In the genomic region with DNA sequence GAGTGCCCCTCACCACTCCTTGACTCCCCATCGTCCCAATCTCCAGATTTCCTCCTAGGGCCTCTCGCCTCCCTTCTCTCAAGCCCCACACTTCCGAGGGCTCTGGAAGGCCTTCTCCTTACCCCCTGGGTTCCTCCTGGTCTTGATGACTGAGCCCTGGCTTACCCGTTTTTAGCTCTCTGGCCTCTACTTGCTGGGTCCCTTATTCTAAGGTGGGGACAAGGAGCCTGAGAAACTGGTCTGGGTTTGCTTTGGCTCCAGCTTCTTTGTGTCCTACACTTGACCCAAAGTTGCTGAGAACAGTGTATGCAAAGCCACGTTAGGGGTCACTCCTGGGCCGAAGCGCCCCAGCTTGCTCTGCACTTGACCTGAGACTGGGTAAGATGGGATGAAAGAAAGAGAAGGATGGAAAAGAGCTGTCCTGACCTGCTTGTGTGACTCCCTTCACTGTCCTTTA, we compare ENCODE assay signal across 8 cellular contexts. TPM values are rescaled to one million over a fixed set of nuclear protein-coding genes. Genes with fewer than 3 reads are reported as not detected.
A peak's percentile ranks its signal among the peaks of the same experiment; 100 is the strongest.
DNase-seq lines count a peak whose midpoint lies in the region; ATAC-seq, FAIRE-seq and TF ChIP-seq lines count a peak whose summit lies in the region.

No MANE protein-coding gene starts in this region.

- H3K36me3 Mint-ChIP-seq in CD4-positive, CD25-positive, alpha-beta regulatory T cell: peaks cover 10% of the 10 kb centered on the region

- intact Hi-C loops in kidney (cut with DNase I): no loop called here

- H3K9me3 ChIP-seq in CD4-positive, CD25-positive, alpha-beta regulatory T cell (ENCODE audit: control insufficient read depth in 2 of 2, low read length in 2 of 2): no peaks in the 10 kb centered on the region
- H3K9me3 ChIP-seq in kidney (ENCODE audit: control insufficient read depth in 1 of 2, low read length in 2 of 2): no peaks in the 10 kb centered on the region

- H3K9me3 Mint-ChIP-seq in CD4-positive, CD25-positive, alpha-beta regulatory T cell: no peaks in the 10 kb centered on the region

- no peaks in the 10 kb centered on the region for H3K27me3 Mint-ChIP-seq in CD4-positive, CD25-positive, alpha-beta regulatory T cell

- H3K4me1 Mint-ChIP-seq in CD4-positive, CD25-positive, alpha-beta regulatory T cell: peaks cover 28 to 55% (median 43%) of the 10 kb centered on the region in 4 donors

- H3K4me1 ChIP-seq in CD4-positive, CD25-positive, alpha-beta regulatory T cell (ENCODE audit: control insufficient read depth, insufficient read depth, low read length, poor library complexity, severe bottlenecking): peaks cover 28% of the 10 kb centered on the region
- H3K4me1 ChIP-seq in kidney (ENCODE audit: control insufficient read depth in 1 of 2, insufficient read depth in 1 of 2, low read depth in 1 of 2, low read length in 2 of 2): peaks cover 0 to 9% of the 10 kb centered on the region in 2 donors

- H3K4me3 Mint-ChIP-seq in CD4-positive, CD25-positive, alpha-beta regulatory T cell: peak overlapping the region; percentile 95 to 100 (median 98)

- H3K27ac Mint-ChIP-seq in CD4-positive, CD25-positive, alpha-beta regulatory T cell: peak overlapping the region; percentile 98 to 99 (median 98)

- no peak for FAIRE-seq in kidney (lab: Jason Lieb, UNC)

- peak in 1 of 2 donors; percentile 1 for ATAC-seq in CD4-positive, CD25-positive, alpha-beta regulatory T cell (ENCODE audit: low read depth in 2 of 2)
- ATAC-seq in GM21423 (IDR thresholded peaks at IDR 0.05; ENCODE audit: unreplicated experiment) (peak; percentile 2), HG03460 (IDR thresholded peaks at IDR 0.05; ENCODE audit: unreplicated experiment) (no peak), HG02938 (IDR thresholded peaks at IDR 0.05; ENCODE audit: unreplicated experiment) (no peak)

- H3K36me3 ChIP-seq in CD4-positive, CD25-positive, alpha-beta regulatory T cell (ENCODE audit: control insufficient read depth, insufficient read depth, low read length): no peaks in the 10 kb centered on the region
- H3K36me3 ChIP-seq in kidney (ENCODE audit: control insufficient read depth in 1 of 2, insufficient read depth in 2 of 2, low read length in 2 of 2): peaks cover 0 to 3% of the 10 kb centered on the region in 2 donors

- in situ Hi-C loops in T47D (cut with HindIII; ENCODE audit: low pct_unique_long_range_greater_than_20kb, low sequenced_read_pairs): no loop called here

- H3K27ac ChIP-seq in CD4-positive, CD25-positive, alpha-beta regulatory T cell (ENCODE audit: insufficient read depth, low read length, poor library complexity, severe bottlenecking): peak overlapping the region; percentile 88
- peak overlapping the region; percentile 64 to 76 for H3K27ac ChIP-seq in kidney (ENCODE audit: low read depth in 2 of 2, low read length in 2 of 2)

- no peak for TF ChIP-seq CTCF in kidney (IDR thresholded peaks at IDR 0.05; ENCODE audit: borderline replicate concordance, extremely low read depth, insufficient read depth)

- peak in 1 of 3 donors; percentile 26 for DNase-seq in CD4-positive, CD25-positive, alpha-beta regulatory T cell
- DNase-seq in NCI-H69 (lab: John Stamatoyannopoulos, UW) (peak; percentile 64), T47D (ENCODE audit: low read depth in 1 of 2, low spot score in 1 of 2) (peak; percentile 40 to 74), kidney (no peak), superior temporal gyrus (ENCODE audit: extremely low spot score) (peak; percentile 29)

- peak overlapping the region; percentile 65 to 91 for H3K9ac ChIP-seq in kidney (ENCODE audit: low read length in 2 of 2)

- H3K27me3 ChIP-seq in CD4-positive, CD25-positive, alpha-beta regulatory T cell (ENCODE audit: control insufficient read depth, insufficient read depth, low read length): no peaks in the 10 kb centered on the region

- peak overlapping the region; percentile 79 for H3K4me3 ChIP-seq in CD4-positive, CD25-positive, alpha-beta regulatory T cell (ENCODE audit: low read depth, low read length)
- peak overlapping the region; percentile 93 to 95 for H3K4me3 ChIP-seq in kidney (ENCODE audit: low read length in 2 of 2)

RNA-seq across cellular contexts. Expression of gene ZNF346, which starts 0.8 kb away (rescaled TPM):
- 24.2 TPM for total RNA-seq in CD4-positive, CD25-positive, alpha-beta regulatory T cell
- 10 to 100 TPM; 10.5 to 22.1 (median 14.2) TPM for polyA plus RNA-seq in CD4-positive, CD25-positive, alpha-beta regulatory T cell
- 19.2 TPM for total RNA-seq in kidney
- polyA plus RNA-seq in kidney (ENCODE audit: insufficient read depth, low read depth, low replicate concordance): 9.5 TPM

RNA-seq across cellular contexts. Expression of gene UIMC1, which starts 16.7 kb away (rescaled TPM):
- 80.7 TPM for total RNA-seq in CD4-positive, CD25-positive, alpha-beta regulatory T cell
- 10 to 100 TPM; 18.0 to 23.3 (median 21.1) TPM for polyA plus RNA-seq in CD4-positive, CD25-positive, alpha-beta regulatory T cell
- 37.9 TPM for total RNA-seq in kidney
- polyA plus RNA-seq in kidney (ENCODE audit: insufficient read depth, low read depth, low replicate concordance): 16.2 TPM
